8 cellular contexts compared by ENCODE assay signal in the genomic region with DNA sequence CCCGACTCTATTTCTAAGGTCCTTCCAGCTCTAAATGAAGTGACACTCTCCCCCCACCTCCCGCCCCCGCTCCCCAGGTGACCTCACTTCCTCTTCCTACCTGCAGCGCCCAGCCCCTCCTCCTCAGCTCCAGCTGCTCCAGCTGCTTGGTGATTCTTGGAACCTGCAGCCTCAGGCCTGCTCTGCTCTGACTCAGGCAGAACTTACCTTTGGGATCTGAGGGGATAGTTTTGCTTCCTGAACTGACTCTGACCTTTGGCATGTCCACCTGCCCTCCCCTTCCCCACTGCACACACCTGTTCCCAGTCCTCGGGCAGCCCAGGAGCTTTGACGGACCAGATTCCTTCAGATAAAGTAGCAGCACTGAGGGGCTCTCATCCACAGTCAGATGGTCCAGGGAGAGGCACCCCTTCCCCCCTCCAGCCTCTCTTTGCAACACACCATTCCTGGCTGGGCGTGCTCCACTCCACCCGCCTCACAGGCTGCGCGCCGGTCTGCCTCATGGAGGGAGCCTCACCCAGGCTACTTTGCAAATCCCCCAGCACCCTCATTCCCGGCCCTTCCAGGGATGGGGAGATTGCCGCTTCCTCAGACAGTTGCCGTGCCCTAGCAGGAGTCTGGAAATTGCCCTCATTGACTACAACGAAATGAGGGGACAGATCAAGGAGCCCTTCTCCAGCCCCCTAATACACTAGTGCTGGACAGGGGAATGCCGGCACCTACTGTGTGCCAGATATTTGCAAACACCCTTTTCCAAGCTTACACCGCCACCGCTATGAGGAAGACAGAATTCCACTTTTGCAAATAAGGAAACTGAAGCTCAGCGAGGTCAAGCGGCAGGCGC. TPM values are rescaled to one million over a fixed set of nuclear protein-coding genes. Genes with fewer than 3 reads are reported as not detected.
DNase-seq lines count a peak whose midpoint lies in the region; ATAC-seq, FAIRE-seq and TF ChIP-seq lines count a peak whose summit lies in the region.

No MANE protein-coding gene starts in this region.

- H3K36me3 ChIP-seq in H7 (replicated peaks; ENCODE audit: control insufficient read depth, insufficient read depth, low read length) (peaks cover 1% of the 10 kb centered on the region), K562 (ENCODE audit: control insufficient read depth, insufficient read depth, low read length) (peaks cover 10% of the 10 kb centered on the region; the same call in 2 of the 3 replicates), kidney (ENCODE audit: control insufficient read depth in 1 of 2, insufficient read depth in 2 of 2, low read length in 2 of 2) (no peaks in the 10 kb centered on the region)

- peak in 1 of 2 experiments; percentile 52; a peak in 2 of 4 replicates for TF ChIP-seq RAD21 in K562 (CRISPR knock-in tag; conservative IDR thresholded peaks at IDR 0.05 in 1 of 2, IDR thresholded peaks at IDR 0.05 in 1 of 2)

- no TSS peak for BruUV-seq in K562 (replicated peaks; lab: Mats Ljungman, UMichigan)

- H3K9ac ChIP-seq in K562 (ENCODE audit: insufficient read depth in 1 of 2, low read depth in 2 of 2, low read length in 2 of 2): peak overlapping the region; percentile 65 to 89
- peak overlapping the region; percentile 69 to 74 for H3K9ac ChIP-seq in kidney (ENCODE audit: low read length in 2 of 2)

- DNase-seq in AG08396 (ENCODE audit: low spot score) (peak; percentile 47), H7 (peak; percentile 89), RPMI8226 (peak; percentile 96), K562 (ENCODE audit: extremely low read depth in 1 of 4, low spot score in 3 of 4) (peak; percentile 50 to 69 (median 59)), kidney (peak; percentile 91)
- DNase-seq in stimulated activated CD4-positive, alpha-beta T cell treated with anti-CD3 and anti-CD28 coated beads, TNF-alpha, amount 100 ng/mL, for 4 hours (ENCODE audit: low read depth in 3 of 3): peak in 2 of 3 experiments; percentile 37 to 43

- no peak for TF ChIP-seq POLR2A in K562 (conservative IDR thresholded peaks at IDR 0.05)

- ATAC-seq in K562 (no peak), GM19463 (IDR thresholded peaks at IDR 0.05; ENCODE audit: unreplicated experiment) (no peak), GM19452 (IDR thresholded peaks at IDR 0.05; ENCODE audit: unreplicated experiment) (no peak)

- peak overlapping the region; percentile 88 for H2AFZ ChIP-seq in K562 (ENCODE audit: low read depth, low read length)

- in situ Hi-C loops in K562 (cut with MboI): loop anchor here (5.0 kb wide), 1 partner anchor 174 kb away; no protein-coding TSS in a partner anchor

- TF ChIP-seq CTCF in K562 (IDR thresholded peaks at IDR 0.05 in 2 of 3, conservative IDR thresholded peaks at IDR 0.05 in 1 of 3; ENCODE audit: insufficient read depth in 2 of 3, low read depth in 1 of 3, low read length in 3 of 3) (peak in 1 of 3 experiments; percentile 9; a peak in 1 of 6 replicates), kidney (IDR thresholded peaks at IDR 0.05; ENCODE audit: borderline replicate concordance, extremely low read depth, insufficient read depth) (peak; percentile 8)

- intact Hi-C loops in K562 (cut with micrococcal nuclease) (loop anchor here (5.0 to 10.0 kb wide), 3 partner anchors 74 to 426 kb away; partner anchors contain the start of gene RPP25), kidney (cut with DNase I) (no loop called here)

- peaks cover 34% of the 10 kb centered on the region for H4K20me1 ChIP-seq in K562 (replicated peaks; ENCODE audit: control insufficient read depth, insufficient read depth, low read length)

- peak overlapping the region; percentile 93 for H3K4me2 ChIP-seq in K562 (ENCODE audit: insufficient read depth, low read length)

- H3K79me2 ChIP-seq in K562 (ENCODE audit: control insufficient read depth, insufficient read depth, low read length): peaks cover 43% of the 10 kb centered on the region

- peaks cover 9% of the 10 kb centered on the region for H3K9me1 ChIP-seq in K562 (ENCODE audit: control insufficient read depth, insufficient read depth, low read length)

- CTCF ChIA-PET in K562 (lab: Yijun Ruan, JAX; ENCODE audit: low intra/inter-chr PET ratio): interaction anchor here (1.9 to 4.7 kb wide), 2 partner anchors 157 to 172 kb away, joined by 9 to 76 read pairs; no protein-coding TSS in a partner anchor

- FAIRE-seq in K562 (lab: Jason Lieb, UNC) (peak; percentile 49), kidney (lab: Jason Lieb, UNC) (no peak)

- H3K27ac ChIP-seq in K562 (ENCODE audit: extremely low read depth, low read depth, low read length): peak overlapping the region; percentile 54; the same call in 2 of the 3 replicates
- peak overlapping the region; percentile 81 to 88 for H3K27ac ChIP-seq in kidney (ENCODE audit: low read depth in 2 of 2, low read length in 2 of 2)

- no peak for TF ChIP-seq EP300 in K562 (IDR thresholded peaks at IDR 0.05; ENCODE audit: low read length)

- H3K4me1 ChIP-seq in K562 (replicated peaks in 1 of 2; ENCODE audit: control insufficient read depth in 2 of 2, insufficient read depth in 2 of 2, low read length in 2 of 2) (peaks cover 45 to 50% of the 10 kb centered on the region in 2 experiments), kidney (ENCODE audit: control insufficient read depth in 1 of 2, insufficient read depth in 1 of 2, low read depth in 1 of 2, low read length in 2 of 2) (peaks cover 5 to 30% of the 10 kb centered on the region in 2 donors)

- WGBS in K562 (ENCODE audit: insufficient coverage, low coverage, missing lambda C conversion rate): 32% methylated on average over 16 of the region's 21 CpGs

- no peaks in the 10 kb centered on the region; the same call in 1 of the 2 replicates for H3K27me3 ChIP-seq in H7 (ENCODE audit: control insufficient read depth, insufficient read depth, low read length)
- H3K27me3 ChIP-seq in K562 (ENCODE audit: control insufficient read depth in 2 of 2, insufficient read depth in 2 of 2, low read length in 2 of 2): no peaks in the 10 kb centered on the region; a peak in 1 of 5 replicates

- POLR2A ChIA-PET in K562 (lab: Yijun Ruan, JAX): interaction anchor here (0.6 to 2.1 kb wide), 14 partner anchors 9 to 1146 kb away, joined by 3 to 6 read pairs (median 4); no protein-coding TSS in a partner anchor

- H3K4me3 ChIP-seq in H7 (ENCODE audit: insufficient read depth, low read depth, low read length) (peak overlapping the region; percentile 93), K562 (peak overlapping the region; percentile 89), kidney (ENCODE audit: low read length in 2 of 2) (peak overlapping the region; percentile 77 to 83)

- H3K9me3 ChIP-seq in K562 (replicated peaks; ENCODE audit: control insufficient read depth, insufficient read depth, low read depth, low read length): no peaks in the 10 kb centered on the region
- H3K9me3 ChIP-seq in kidney (ENCODE audit: control insufficient read depth in 1 of 2, low read length in 2 of 2): no peaks in the 10 kb centered on the region

RNA-seq across cellular contexts. Expression of gene C15orf39, which starts 0.7 kb away (rescaled TPM):
- total RNA-seq in H7 (2014; rRNA removed; shearing (Covaris generic)): 35.9 and 37.1 TPM in 2 replicates
- 16.6 and 54.7 TPM in 2 replicates for total RNA-seq in K562 (2011; cell fraction: chromatin; rRNA removed; ENCODE audit: low replicate concordance)
- 33.4 and 38.0 TPM in 2 replicates for total RNA-seq in K562 (2011; cell fraction: nucleolus; rRNA removed)
- total RNA-seq in K562 (2011; cell fraction: nucleoplasm; rRNA removed): 26.0 and 26.7 TPM in 2 replicates
- 8.7 and 14.4 TPM in 2 replicates for total RNA-seq in K562 (2014; rRNA removed)
- total RNA-seq in K562 (2014; rRNA removed; fragmentation: Illumina TruSeq; extraction: Trizol): 1.6 and 2.6 TPM in 2 replicates
- 4.4 and 5.2 TPM in 2 replicates for total RNA-seq in K562 (2015; rRNA removed; fragmentation: Illumina TruSeq; extraction: Trizol)
- 29.8 and 34.1 TPM in 2 replicates for total RNA-seq in K562 (2021)
- 1.9 and 6.4 TPM in 2 replicates for polyA plus RNA-seq in K562 (2011; rRNA removed)
- polyA plus RNA-seq in K562 (2011; cell fraction: cytosol; rRNA removed): 3.3 and 7.1 TPM in 2 replicates
- 11.3 and 15.1 TPM in 2 replicates for polyA plus RNA-seq in K562 (2011; cell fraction: nucleus; rRNA removed)
- 14.2 and 26.5 TPM in 2 replicates for polyA plus RNA-seq in K562 (2012)
- polyA plus RNA-seq in K562 (2014; fragmentation: Illumina TruSeq; extraction: Trizol): 11.3 and 17.1 TPM in 2 replicates
- under 1 TPM; 0.31 to 0.60 TPM for polyA plus RNA-seq in K562 (2014; fragmentation: Nextera tagmentation; extraction: Ambion mirVana)
- 7.4 and 7.9 TPM in 2 replicates for polyA plus RNA-seq in K562 (2014; rRNA removed)
- polyA minus RNA-seq in K562 (2011; rRNA and poly(A)+ RNA removed): 4.8 and 5.4 TPM in 2 replicates
- 15.2 and 22.0 TPM in 2 replicates for polyA minus RNA-seq in K562 (2011; cell fraction: cytosol; rRNA and poly(A)+ RNA removed)
- polyA minus RNA-seq in K562 (2011; cell fraction: nucleus; rRNA and poly(A)+ RNA removed): 15.1 and 18.7 TPM in 2 replicates
- 32.7 TPM for total RNA-seq in kidney
- polyA plus RNA-seq in kidney (ENCODE audit: insufficient read depth, low read depth, low replicate concordance): 5.7 TPM

RNA-seq across cellular contexts. Expression of gene GOLGA6C, which starts 57.1 kb away (rescaled TPM):
- total RNA-seq in H7 (2014; rRNA removed; shearing (Covaris generic)): 0.07 and 0.24 TPM in 2 replicates
- total RNA-seq in K562 (2011; cell fraction: chromatin; rRNA removed; ENCODE audit: low replicate concordance): not detected in 2 replicates
- total RNA-seq in K562 (2011; cell fraction: nucleolus; rRNA removed): not detected in 2 replicates
- total RNA-seq in K562 (2011; cell fraction: nucleoplasm; rRNA removed): not detected in 2 replicates
- total RNA-seq in K562 (2014; rRNA removed): not detected in 2 replicates
- total RNA-seq in K562 (2014; rRNA removed; fragmentation: Illumina TruSeq; extraction: Trizol): not detected in 2 replicates
- not detected in 2 replicates for total RNA-seq in K562 (2015; rRNA removed; fragmentation: Illumina TruSeq; extraction: Trizol)
- total RNA-seq in K562 (2021): not detected in 2 replicates
- not detected in 2 replicates for polyA plus RNA-seq in K562 (2011; rRNA removed)
- not detected in 2 replicates for polyA plus RNA-seq in K562 (2011; cell fraction: cytosol; rRNA removed)
- not detected in 2 replicates for polyA plus RNA-seq in K562 (2011; cell fraction: nucleus; rRNA removed)
- polyA plus RNA-seq in K562 (2012): not detected in 2 replicates
- not detected in 2 replicates for polyA plus RNA-seq in K562 (2014; fragmentation: Illumina TruSeq; extraction: Trizol)
- not detected for polyA plus RNA-seq in K562 (2014; fragmentation: Nextera tagmentation; extraction: Ambion mirVana)
- not detected in 2 replicates for polyA plus RNA-seq in K562 (2014; rRNA removed)
- not detected in 2 replicates for polyA minus RNA-seq in K562 (2011; rRNA and poly(A)+ RNA removed)
- polyA minus RNA-seq in K562 (2011; cell fraction: cytosol; rRNA and poly(A)+ RNA removed): not detected in 2 replicates
- polyA minus RNA-seq in K562 (2011; cell fraction: nucleus; rRNA and poly(A)+ RNA removed): not detected in 2 replicates
- total RNA-seq in kidney: not detected
- not detected for polyA plus RNA-seq in kidney (ENCODE audit: insufficient read depth, low read depth, low replicate concordance)

Comparison
In these comparisons a context has a peak if more than half of its experiments do, and no peak if none do; other contexts are left out.
1. DNase-seq: peak in every context shown above with its lines; median percentile 96 in RPMI8226; 91 in kidney; 89 in H7; 59 in K562; 47 in AG08396; 40 in stimulated activated CD4-positive, alpha-beta T cell treated with anti-CD3 and anti-CD28 coated beads, TNF-alpha, amount 100 ng/mL, for 4 hours.